ENCODE assay signal across 8 cellular contexts in genomic region chr17:14427914-14428639, GRCh38.
A peak's percentile ranks its signal among the peaks of the same experiment; 100 is the strongest.
DNase-seq lines count a peak whose midpoint lies in the region; ATAC-seq, FAIRE-seq and TF ChIP-seq lines count a peak whose summit lies in the region.

No MANE protein-coding gene starts in this region.

- no peaks in the 10 kb centered on the region for H3K79me2 ChIP-seq in neural progenitor cell (ENCODE audit: low read depth)

- peaks cover 5% of the 10 kb centered on the region for H3K27me3 Mint-ChIP-seq in neural progenitor cell (ENCODE audit: insufficient read depth, low read depth)

- no peak overlapping the region for H3K27ac Mint-ChIP-seq in neural progenitor cell

- H3K9me3 Mint-ChIP-seq in neural progenitor cell: peaks cover 2% of the 10 kb centered on the region

- no peak overlapping the region for H3K4me3 Mint-ChIP-seq in neural progenitor cell

- peak; percentile 78 for ATAC-seq in GM18861 (IDR thresholded peaks at IDR 0.05; ENCODE audit: unreplicated experiment)
- peak; percentile 73 for ATAC-seq in HG03378 (IDR thresholded peaks at IDR 0.05; ENCODE audit: unreplicated experiment)
- no peak for ATAC-seq in GM19328 (IDR thresholded peaks at IDR 0.05; ENCODE audit: unreplicated experiment)

- H2AFZ ChIP-seq in neural progenitor cell (replicated peaks): no peak overlapping the region

- DNase-seq in activated T-cell treated with anti-CD3 and anti-CD28 coated beads, Interleukin-2, amount 50 U/mL, for 1 hour: peak; percentile 39
- DNase-seq in stimulated activated CD4-positive, alpha-beta T cell treated with anti-CD3 and anti-CD28 coated beads, Interleukin-2, amount 100 ng/mL, for 24 hours: peak; percentile 32 to 40
- no peak for DNase-seq in RCC 7860 (ENCODE audit: low spot score)
- DNase-seq in GM13976 (ENCODE audit: low spot score): no peak
- DNase-seq in neural progenitor cell (ENCODE audit: low spot score): no peak

- no peaks in the 10 kb centered on the region for H3K27me3 ChIP-seq in neural progenitor cell

- H3K9ac ChIP-seq in neural progenitor cell: no peak overlapping the region

- H4K20me1 ChIP-seq in neural progenitor cell (ENCODE audit: low read depth): no peaks in the 10 kb centered on the region

- H3K36me3 ChIP-seq in neural progenitor cell: no peaks in the 10 kb centered on the region

- in situ Hi-C loops in GM13976 (cut with MboI; ENCODE audit: low sequenced_read_pairs, unreplicated experiment): no loop called here

- FAIRE-seq in RCC 7860 (lab: Jason Lieb, UNC): no peak

- H3K4me2 ChIP-seq in neural progenitor cell: no peak overlapping the region

- no peaks in the 10 kb centered on the region for H3K36me3 Mint-ChIP-seq in neural progenitor cell

- no peaks in the 10 kb centered on the region for H3K9me3 ChIP-seq in neural progenitor cell (ENCODE audit: low read depth)

- no peaks in the 10 kb centered on the region for H3F3A ChIP-seq in neural progenitor cell (ENCODE audit: low read depth)

- no peak overlapping the region for H3K27ac ChIP-seq in neural progenitor cell

- no peak for TF ChIP-seq CTCF in GM13976 (IDR thresholded peaks at IDR 0.05; ENCODE audit: borderline replicate concordance, control extremely low read depth, extremely low read depth, insufficient read depth, missing control alignments)
- no peak for TF ChIP-seq CTCF in neural progenitor cell (IDR thresholded peaks at IDR 0.05)

- H3K4me3 ChIP-seq in neural progenitor cell: no peak overlapping the region

- H3K4me1 Mint-ChIP-seq in neural progenitor cell: peaks cover 6% of the 10 kb centered on the region

- no peaks in the 10 kb centered on the region for H3K4me1 ChIP-seq in neural progenitor cell

Comparison
In these comparisons a context has a peak if more than half of its experiments do, and no peak if none do; other contexts are left out.
1. DNase-seq: peak in activated T-cell treated with anti-CD3 and anti-CD28 coated beads, Interleukin-2, amount 50 U/mL, for 1 hour (single experiment) and stimulated activated CD4-positive, alpha-beta T cell treated with anti-CD3 and anti-CD28 coated beads, Interleukin-2, amount 100 ng/mL, for 24 hours (2 of 2); none in RCC 7860 (single experiment), GM13976 (single experiment) and neural progenitor cell (single experiment).